In the genomic region with DNA sequence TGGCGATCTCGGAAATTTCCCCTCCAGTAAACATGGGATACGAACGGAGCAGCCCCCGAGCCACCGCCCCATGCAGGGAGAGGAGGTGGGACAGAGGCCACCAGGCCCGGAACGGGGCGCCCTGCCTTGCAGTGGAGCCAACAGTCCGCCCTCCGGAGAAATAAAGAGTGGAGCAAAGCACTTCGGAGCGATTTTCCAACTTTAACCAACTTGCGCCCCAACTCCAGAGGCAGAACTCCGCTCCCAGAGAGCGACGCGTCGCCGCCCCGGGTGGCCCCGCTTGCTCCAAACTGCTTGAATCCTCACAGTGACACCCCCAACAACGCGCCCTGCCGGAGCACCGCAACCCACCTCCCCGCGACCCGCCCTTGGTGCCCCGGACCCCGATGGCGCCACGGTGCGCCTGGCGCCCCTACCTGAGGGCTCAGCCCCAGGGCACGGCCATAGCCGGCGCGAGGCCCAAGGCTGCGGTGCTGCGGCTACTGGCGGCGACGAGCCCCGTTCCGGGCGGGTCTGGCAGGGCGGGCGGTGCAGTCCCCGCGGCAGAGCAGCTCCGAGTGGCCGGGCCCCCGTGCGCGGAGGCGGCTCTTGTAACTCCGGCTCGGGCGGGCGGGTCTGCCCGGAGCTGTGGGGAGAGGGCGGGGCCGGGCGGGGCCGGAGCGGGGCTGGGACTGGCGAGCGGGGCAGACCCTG, we compare ENCODE assay signal across 8 cellular contexts. TPM values are rescaled to one million over a fixed set of nuclear protein-coding genes. Genes with fewer than 3 reads are reported as not detected.
DNase-seq lines count a peak whose midpoint lies in the region; ATAC-seq lines count a peak whose summit lies in the region.

A gene with protein sequence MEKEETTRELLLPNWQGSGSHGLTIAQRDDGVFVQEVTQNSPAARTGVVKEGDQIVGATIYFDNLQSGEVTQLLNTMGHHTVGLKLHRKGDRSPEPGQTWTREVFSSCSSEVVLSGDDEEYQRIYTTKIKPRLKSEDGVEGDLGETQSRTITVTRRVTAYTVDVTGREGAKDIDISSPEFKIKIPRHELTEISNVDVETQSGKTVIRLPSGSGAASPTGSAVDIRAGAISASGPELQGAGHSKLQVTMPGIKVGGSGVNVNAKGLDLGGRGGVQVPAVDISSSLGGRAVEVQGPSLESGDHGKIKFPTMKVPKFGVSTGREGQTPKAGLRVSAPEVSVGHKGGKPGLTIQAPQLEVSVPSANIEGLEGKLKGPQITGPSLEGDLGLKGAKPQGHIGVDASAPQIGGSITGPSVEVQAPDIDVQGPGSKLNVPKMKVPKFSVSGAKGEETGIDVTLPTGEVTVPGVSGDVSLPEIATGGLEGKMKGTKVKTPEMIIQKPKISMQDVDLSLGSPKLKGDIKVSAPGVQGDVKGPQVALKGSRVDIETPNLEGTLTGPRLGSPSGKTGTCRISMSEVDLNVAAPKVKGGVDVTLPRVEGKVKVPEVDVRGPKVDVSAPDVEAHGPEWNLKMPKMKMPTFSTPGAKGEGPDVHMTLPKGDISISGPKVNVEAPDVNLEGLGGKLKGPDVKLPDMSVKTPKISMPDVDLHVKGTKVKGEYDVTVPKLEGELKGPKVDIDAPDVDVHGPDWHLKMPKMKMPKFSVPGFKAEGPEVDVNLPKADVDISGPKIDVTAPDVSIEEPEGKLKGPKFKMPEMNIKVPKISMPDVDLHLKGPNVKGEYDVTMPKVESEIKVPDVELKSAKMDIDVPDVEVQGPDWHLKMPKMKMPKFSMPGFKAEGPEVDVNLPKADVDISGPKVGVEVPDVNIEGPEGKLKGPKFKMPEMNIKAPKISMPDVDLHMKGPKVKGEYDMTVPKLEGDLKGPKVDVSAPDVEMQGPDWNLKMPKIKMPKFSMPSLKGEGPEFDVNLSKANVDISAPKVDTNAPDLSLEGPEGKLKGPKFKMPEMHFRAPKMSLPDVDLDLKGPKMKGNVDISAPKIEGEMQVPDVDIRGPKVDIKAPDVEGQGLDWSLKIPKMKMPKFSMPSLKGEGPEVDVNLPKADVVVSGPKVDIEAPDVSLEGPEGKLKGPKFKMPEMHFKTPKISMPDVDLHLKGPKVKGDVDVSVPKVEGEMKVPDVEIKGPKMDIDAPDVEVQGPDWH (N-terminal part only) (minus strand): TSS at position 563 of the 693 bp plus-strand sequence. CDS start 10,708 bp downstream, outside the sequence.

- peaks cover 13% of the 10 kb centered on the region for H3K4me1 ChIP-seq in HUES64 (ENCODE audit: insufficient read depth, low read length)

- H3K36me3 ChIP-seq in HUES64 (ENCODE audit: insufficient read depth, low read length) = no peaks in the 10 kb centered on the region

- peaks cover 61% of the 10 kb centered on the region for H3K36me3 Mint-ChIP-seq in central memory CD8-positive, alpha-beta T cell (ENCODE audit: insufficient read depth)

- peak within 1 kb of the TSS; percentile 77 for H3K4me3 ChIP-seq in HUES64 (ENCODE audit: low read length)

- H3K4me3 Mint-ChIP-seq in central memory CD8-positive, alpha-beta T cell = peak within 1 kb of the TSS; percentile 99

- peak; percentile 37 for ATAC-seq in central memory CD8-positive, alpha-beta T cell (replicated peaks; ENCODE audit: extremely low read depth, poor library complexity, severe bottlenecking)
- ATAC-seq in HG03469 (IDR thresholded peaks at IDR 0.05; ENCODE audit: unreplicated experiment) (no peak), GM18520 (IDR thresholded peaks at IDR 0.05; ENCODE audit: unreplicated experiment) (no peak)

- peak within 1 kb of the TSS; percentile 53 for H3K9ac ChIP-seq in HUES64 (ENCODE audit: low read depth, low read length)

- H3K27me3 Mint-ChIP-seq in central memory CD8-positive, alpha-beta T cell = no peaks in the 10 kb centered on the region

- DNase-seq in ELF-1 (ENCODE audit: low read depth, low spot score) (peak; percentile 63), UCSD-AML1 (lab: John Stamatoyannopoulos, UW; ENCODE audit: unreplicated experiment) (peak; percentile 55), islet precursor cell (peak; percentile 92)
- DNase-seq in central memory CD8-positive, alpha-beta T cell (ENCODE audit: low spot score in 2 of 2) = peak in 1 of 2 donors; percentile 66
- DNase-seq in stimulated activated CD4-positive, alpha-beta T cell treated with anti-CD3 and anti-CD28 coated beads, Interleukin-15, amount 100 ng/mL, for 1 hour (ENCODE audit: low read depth in 1 of 2, low spot score in 1 of 2) = peak; percentile 43 to 47

- WGBS in HUES64 = under 1% methylated on average over 69 of the region's 69 CpGs

- peak within 1 kb of the TSS; percentile 96 for H3K27ac Mint-ChIP-seq in central memory CD8-positive, alpha-beta T cell (ENCODE audit: low read depth)

- no peaks in the 10 kb centered on the region for H3K9me3 Mint-ChIP-seq in central memory CD8-positive, alpha-beta T cell

- peaks cover 64% of the 10 kb centered on the region for H3K4me1 Mint-ChIP-seq in central memory CD8-positive, alpha-beta T cell

- peak within 1 kb of the TSS; percentile 21; the same call in 1 of the 2 replicates for H3K27ac ChIP-seq in HUES64 (ENCODE audit: low read depth, low read length)

- no peaks in the 10 kb centered on the region for H3K9me3 ChIP-seq in HUES64 (ENCODE audit: insufficient read depth, low read depth, low read length)

- H3K27me3 ChIP-seq in HUES64 (ENCODE audit: insufficient read depth, low read length) = peaks cover 68% of the 10 kb centered on the region

RNA-seq across cellular contexts. Expression of the gene that starts here (rescaled TPM):
- 3.4 TPM for polyA plus RNA-seq in HUES64 (2013, experiment 1 of 2)
- polyA plus RNA-seq in HUES64 (2013, experiment 2 of 2) = 4.6 TPM
